9 cellular contexts compared by ENCODE assay signal in genomic region chr17:50511058-50511457, GRCh38. TPM values are rescaled to one million over a fixed set of nuclear protein-coding genes. Genes with fewer than 3 reads are reported as not detected.
DNase-seq lines count a peak whose midpoint lies in the region; ATAC-seq and TF ChIP-seq lines count a peak whose summit lies in the region.
"Had no signal": no experiment of that assay in that cellular context is flagged by ENCODE, and none has a peak within 500 bp of the region (broad histone marks: within the 10 kb centered on the region; RNA-seq: fewer than 3 reads in every experiment).

No MANE protein-coding gene starts in this region.

- H3K4me1 Mint-ChIP-seq in natural killer cell treated with Interleukin-12 subunit alpha and Interleukin-12 subunit beta and Interleukin-15 and Interleukin-18, amount 100 ng/mL, for 72 hours (ENCODE audit: low read depth in 2 of 2): peaks cover 24 to 27% of the 10 kb centered on the region in 2 donors
- peaks cover 8 to 20% of the 10 kb centered on the region in 2 donors for H3K4me1 Mint-ChIP-seq in natural killer cell
- H3K4me1 Mint-ChIP-seq in activated naive CD4-positive, alpha-beta T cell treated with anti-CD3 and anti-CD28 coated beads, Interleukin-2, amount 50 U/mL, for 24 hours: peaks cover 33% of the 10 kb centered on the region

- H3K9me3 Mint-ChIP-seq in natural killer cell treated with Interleukin-12 subunit alpha and Interleukin-12 subunit beta and Interleukin-15 and Interleukin-18, amount 100 ng/mL, for 72 hours: no peaks in the 10 kb centered on the region
- H3K9me3 Mint-ChIP-seq in natural killer cell: no peaks in the 10 kb centered on the region
- no peaks in the 10 kb centered on the region for H3K9me3 Mint-ChIP-seq in activated naive CD4-positive, alpha-beta T cell treated with anti-CD3 and anti-CD28 coated beads, Interleukin-2, amount 50 U/mL, for 24 hours
- H3K9me3 Mint-ChIP-seq: naive B cell had no signal

- no peak for TF ChIP-seq CTCF in natural killer cell (IDR thresholded peaks at IDR 0.05)

- intact Hi-C loops in natural killer cell (cut with micrococcal nuclease): no loop called here

- H3K27ac Mint-ChIP-seq in natural killer cell treated with Interleukin-12 subunit alpha and Interleukin-12 subunit beta and Interleukin-15 and Interleukin-18, amount 100 ng/mL, for 72 hours: peak overlapping the region; percentile 56 to 74
- no peak overlapping the region for H3K27ac Mint-ChIP-seq in natural killer cell
- H3K27ac Mint-ChIP-seq in activated naive CD4-positive, alpha-beta T cell treated with anti-CD3 and anti-CD28 coated beads, Interleukin-2, amount 50 U/mL, for 24 hours: peak overlapping the region; percentile 76

- no peaks in the 10 kb centered on the region for H3K36me3 Mint-ChIP-seq in natural killer cell treated with Interleukin-12 subunit alpha and Interleukin-12 subunit beta and Interleukin-15 and Interleukin-18, amount 100 ng/mL, for 72 hours
- H3K36me3 Mint-ChIP-seq in natural killer cell: no peaks in the 10 kb centered on the region
- no peaks in the 10 kb centered on the region for H3K36me3 Mint-ChIP-seq in activated naive CD4-positive, alpha-beta T cell treated with anti-CD3 and anti-CD28 coated beads, Interleukin-2, amount 50 U/mL, for 24 hours
- H3K36me3 Mint-ChIP-seq: naive B cell had no signal

- H3K27me3 Mint-ChIP-seq in natural killer cell treated with Interleukin-12 subunit alpha and Interleukin-12 subunit beta and Interleukin-15 and Interleukin-18, amount 100 ng/mL, for 72 hours: no peaks in the 10 kb centered on the region
- peaks cover 0 to 17% of the 10 kb centered on the region in 2 donors for H3K27me3 Mint-ChIP-seq in natural killer cell (ENCODE audit: low read depth in 2 of 2)
- no peaks in the 10 kb centered on the region for H3K27me3 Mint-ChIP-seq in activated naive CD4-positive, alpha-beta T cell treated with anti-CD3 and anti-CD28 coated beads, Interleukin-2, amount 50 U/mL, for 24 hours

- peak overlapping the region; percentile 62 for H3K4me3 Mint-ChIP-seq in natural killer cell treated with Interleukin-12 subunit alpha and Interleukin-12 subunit beta and Interleukin-15 and Interleukin-18, amount 100 ng/mL, for 72 hours
- no peak overlapping the region for H3K4me3 Mint-ChIP-seq in natural killer cell
- H3K4me3 Mint-ChIP-seq in activated naive CD4-positive, alpha-beta T cell treated with anti-CD3 and anti-CD28 coated beads, Interleukin-2, amount 50 U/mL, for 24 hours: no peak overlapping the region

- peak; percentile 48 for DNase-seq in natural killer cell treated with Interleukin-12 subunit alpha and Interleukin-12 subunit beta and Interleukin-15 and Interleukin-18, amount 100 ng/mL, for 72 hours (ENCODE audit: low spot score)
- DNase-seq in natural killer cell: no peak
- peak; percentile 52 for DNase-seq in stimulated activated CD4-positive, alpha-beta T cell treated with anti-CD3 and anti-CD28 coated beads, Interleukin-4, amount 100 ng/mL, for 1 hour
- DNase-seq in NCI-H2107 treated with DMSO at 0.1 percent for 48 hours (lab: John Stamatoyannopoulos, UW; ENCODE audit: unreplicated experiment): no peak
- no peak for DNase-seq in SW 1271 (lab: John Stamatoyannopoulos, UW)
- no peak for DNase-seq in NCI-H146 (lab: John Stamatoyannopoulos, UW)
- DNase-seq: naive B cell had no signal

- peak; percentile 62 to 83 for ATAC-seq in natural killer cell treated with Interleukin-12 subunit alpha and Interleukin-12 subunit beta and Interleukin-15 and Interleukin-18, amount 100 ng/mL, for 72 hours
- ATAC-seq in natural killer cell: no peak
- peak; percentile 83 for ATAC-seq in HG03378 (IDR thresholded peaks at IDR 0.05; ENCODE audit: unreplicated experiment)

RNA-seq across cellular contexts. Expression of gene MYCBPAP, which starts 2.8 kb away (rescaled TPM):
- 1 to 10 TPM; 1.1 to 2.8 TPM for total RNA-seq in natural killer cell treated with Interleukin-12 subunit alpha and Interleukin-12 subunit beta and Interleukin-15 and Interleukin-18, amount 100 ng/mL, for 72 hours
- 1 to 10 TPM in 1 of 3 donors, under 1 TPM in 2; 0.26 to 4.9 (median 0.70) TPM for total RNA-seq in natural killer cell

RNA-seq across cellular contexts. Expression of gene EPN3, which starts 21.5 kb away (rescaled TPM):
- total RNA-seq in natural killer cell treated with Interleukin-12 subunit alpha and Interleukin-12 subunit beta and Interleukin-15 and Interleukin-18, amount 100 ng/mL, for 72 hours: not detected
- not detected for total RNA-seq in natural killer cell

RNA-seq across cellular contexts. Expression of gene RSAD1, which starts 32.4 kb away (rescaled TPM):
- 10 to 100 TPM; 34.3 to 54.2 TPM for total RNA-seq in natural killer cell treated with Interleukin-12 subunit alpha and Interleukin-12 subunit beta and Interleukin-15 and Interleukin-18, amount 100 ng/mL, for 72 hours
- total RNA-seq in natural killer cell: 10 to 100 TPM; 49.0 to 71.3 (median 56.5) TPM

RNA-seq across cellular contexts. Expression of gene SPATA20, which starts 35.9 kb away (rescaled TPM):
- 10 to 100 TPM; 15.3 to 25.6 TPM for total RNA-seq in natural killer cell treated with Interleukin-12 subunit alpha and Interleukin-12 subunit beta and Interleukin-15 and Interleukin-18, amount 100 ng/mL, for 72 hours
- total RNA-seq in natural killer cell: 10 to 100 TPM; 30.7 to 45.5 (median 32.5) TPM

RNA-seq across cellular contexts. Expression of gene CHAD, which starts 42.4 kb away (rescaled TPM):
- not detected for total RNA-seq in natural killer cell treated with Interleukin-12 subunit alpha and Interleukin-12 subunit beta and Interleukin-15 and Interleukin-18, amount 100 ng/mL, for 72 hours
- total RNA-seq in natural killer cell: under 1 TPM in 1 of 3 donors, not detected in 2; 0.60 TPM

Comparison
In these comparisons a context has a peak if more than half of its experiments do, and no peak if none do; other contexts are left out.
1. ATAC-seq: peak in natural killer cell treated with Interleukin-12 subunit alpha and Interleukin-12 subunit beta and Interleukin-15 and Interleukin-18, amount 100 ng/mL, for 72 hours (2 of 2) and HG03378 (single experiment); none in natural killer cell (0 of 3).
2. DNase-seq: peak in natural killer cell treated with Interleukin-12 subunit alpha and Interleukin-12 subunit beta and Interleukin-15 and Interleukin-18, amount 100 ng/mL, for 72 hours (single experiment) and stimulated activated CD4-positive, alpha-beta T cell treated with anti-CD3 and anti-CD28 coated beads, Interleukin-4, amount 100 ng/mL, for 1 hour (single experiment); none in natural killer cell (single experiment), NCI-H2107 treated with DMSO at 0.1 percent for 48 hours (single experiment), SW 1271 (0 of 2) and NCI-H146 (single experiment).
3. H3K27ac Mint-ChIP-seq: peak in natural killer cell treated with Interleukin-12 subunit alpha and Interleukin-12 subunit beta and Interleukin-15 and Interleukin-18, amount 100 ng/mL, for 72 hours (2 of 2) and activated naive CD4-positive, alpha-beta T cell treated with anti-CD3 and anti-CD28 coated beads, Interleukin-2, amount 50 U/mL, for 24 hours (single experiment); none in natural killer cell (0 of 2).